Comparison of ENCODE assay signal across 19 cellular contexts in the genomic region with DNA sequence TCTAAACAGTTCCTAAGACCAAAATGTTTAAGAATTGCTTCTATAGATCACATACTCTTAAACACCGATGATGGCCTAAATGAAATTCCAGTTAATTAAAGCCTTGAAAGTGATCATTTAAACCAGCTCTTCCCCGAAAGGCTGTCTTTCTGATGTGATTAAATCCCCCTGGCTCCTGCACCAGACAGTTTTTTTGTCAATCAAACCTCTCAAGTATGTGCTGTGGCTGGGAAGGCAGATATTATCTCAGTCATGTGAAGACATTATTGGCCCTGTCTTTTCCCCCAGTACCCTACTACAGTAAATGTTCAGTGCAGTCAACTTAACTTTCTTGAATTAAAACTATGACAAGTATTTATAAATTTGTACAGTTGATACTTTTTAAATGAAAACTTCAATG.
DNase-seq lines count a peak whose midpoint lies in the region; TF ChIP-seq lines count a peak whose summit lies in the region.
"Had no signal": no experiment of that assay in that cellular context is flagged by ENCODE, and none has a peak within 500 bp of the region (broad histone marks: within the 10 kb centered on the region; RNA-seq: fewer than 3 reads in every experiment).

No MANE protein-coding gene starts in this region.

- H3K36me3 ChIP-seq in sigmoid colon (no peaks in the 10 kb centered on the region), uterus (no peaks in the 10 kb centered on the region), neural progenitor cell (no peaks in the 10 kb centered on the region), thyroid gland (no peaks in the 10 kb centered on the region)
- H3K36me3 ChIP-seq: MG63, SJSA1 had no signal

- H3K27me3 ChIP-seq in sigmoid colon = no peaks in the 10 kb centered on the region
- H3K27me3 ChIP-seq in uterus = no peaks in the 10 kb centered on the region
- H3K27me3 ChIP-seq in neural progenitor cell = no peaks in the 10 kb centered on the region
- no peaks in the 10 kb centered on the region for H3K27me3 ChIP-seq in thyroid gland
- H3K27me3 ChIP-seq: MG63, SJSA1 had no signal

- intact Hi-C loops in sigmoid colon (cut with DNase I) (no loop called here), uterus (cut with DNase I; ENCODE audit: low total_unique reads) (no loop called here), thyroid gland (cut with DNase I) (no loop called here)

- DNase-seq in SK-N-DZ (ENCODE audit: low spot score) (peak; percentile 81), islet precursor cell (peak; percentile 56), sigmoid colon (no peak), uterus (no peak), NCI-H1417 (lab: John Stamatoyannopoulos, UW) (no peak), neural progenitor cell (ENCODE audit: low spot score) (no peak), thyroid gland (no peak)
- DNase-seq in activated CD4-positive, alpha-beta T cell treated with anti-CD3 and anti-CD28 coated beads for 4 hours = no peak
- DNase-seq: ACHN, AML-193, GOT3, Kasumi-1, MG63, NCI-H1092, NCI-H2081, NCI-H510A treated with DMSO at 0.1 percent for 48 hours, PC-9 had no signal

- no peaks in the 10 kb centered on the region for H3K9me3 Mint-ChIP-seq in neural progenitor cell

- no peak overlapping the region for H2AFZ ChIP-seq in neural progenitor cell (replicated peaks)
- H2AFZ ChIP-seq: PC-9 had no signal

- WGBS in sigmoid colon, 2 donors = 80 to 86% methylated on average over 2 of the region's 2 CpGs
- 81 to 86% methylated on average over 2 of the region's 2 CpGs for WGBS in thyroid gland, 2 donors

- H3K4me1 ChIP-seq in sigmoid colon (peaks cover 0 to 61% (median 43%) of the 10 kb centered on the region in 4 donors), uterus (no peaks in the 10 kb centered on the region), neural progenitor cell (no peaks in the 10 kb centered on the region), thyroid gland (no peaks in the 10 kb centered on the region)

- no peaks in the 10 kb centered on the region for H3K79me2 ChIP-seq in neural progenitor cell (ENCODE audit: low read depth)

- no peak overlapping the region for H3K9ac ChIP-seq in neural progenitor cell

- H3K4me3 ChIP-seq in sigmoid colon (no peak overlapping the region), uterus (no peak overlapping the region), neural progenitor cell (no peak overlapping the region), thyroid gland (replicated peaks in 1 of 3) (no peak overlapping the region)
- H3K4me3 ChIP-seq: MG63, PC-9, SJSA1 had no signal

- H3K4me3 Mint-ChIP-seq in neural progenitor cell = no peak overlapping the region

- no peaks in the 10 kb centered on the region for H3F3A ChIP-seq in neural progenitor cell (ENCODE audit: low read depth)

- H3K27ac ChIP-seq in sigmoid colon (peak overlapping the region; percentile 81 to 98 (median 89)), uterus (peak overlapping the region; percentile 76 to 99), neural progenitor cell (no peak overlapping the region), thyroid gland (no peak overlapping the region)
- H3K27ac ChIP-seq: C4-2B, PC-9, SJSA1 had no signal

- no peaks in the 10 kb centered on the region for H4K20me1 ChIP-seq in neural progenitor cell (ENCODE audit: low read depth)

- H3K9me3 ChIP-seq in sigmoid colon = no peaks in the 10 kb centered on the region
- no peaks in the 10 kb centered on the region for H3K9me3 ChIP-seq in uterus
- no peaks in the 10 kb centered on the region for H3K9me3 ChIP-seq in neural progenitor cell (ENCODE audit: low read depth)
- no peaks in the 10 kb centered on the region for H3K9me3 ChIP-seq in thyroid gland
- H3K9me3 ChIP-seq: MG63, SJSA1 had no signal

- no peak overlapping the region for H3K4me2 ChIP-seq in neural progenitor cell
- H3K4me2 ChIP-seq: PC-9 had no signal

- TF ChIP-seq CTCF in sigmoid colon (IDR thresholded peaks at IDR 0.05) (no peak), uterus (IDR thresholded peaks at IDR 0.05) (no peak), neural progenitor cell (IDR thresholded peaks at IDR 0.05) (no peak), thyroid gland (IDR thresholded peaks at IDR 0.05) (no peak)

- H3K27ac Mint-ChIP-seq in neural progenitor cell = no peak overlapping the region

- no peaks in the 10 kb centered on the region for H3K36me3 Mint-ChIP-seq in neural progenitor cell

- no peak for TF ChIP-seq POLR2A in sigmoid colon (IDR thresholded peaks at IDR 0.05)
- TF ChIP-seq POLR2A in uterus (IDR thresholded peaks at IDR 0.05) = no peak
- no peak for TF ChIP-seq POLR2A in thyroid gland (IDR thresholded peaks at IDR 0.05)

- no peaks in the 10 kb centered on the region for H3K27me3 Mint-ChIP-seq in neural progenitor cell (ENCODE audit: insufficient read depth, low read depth)

- no peaks in the 10 kb centered on the region for H3K4me1 Mint-ChIP-seq in neural progenitor cell

- TF ChIP-seq EP300 in sigmoid colon (IDR thresholded peaks at IDR 0.05) = no peak

Comparison
In these comparisons a context has a peak if more than half of its experiments do, and no peak if none do; other contexts are left out.
1. DNase-seq: peak in SK-N-DZ (single experiment) and islet precursor cell (single experiment); none in sigmoid colon (single experiment), uterus (0 of 2), NCI-H1417 (0 of 3), activated CD4-positive, alpha-beta T cell treated with anti-CD3 and anti-CD28 coated beads for 4 hours (0 of 2), neural progenitor cell (single experiment) and thyroid gland (0 of 2).
2. H3K27ac ChIP-seq: peak in sigmoid colon (4 of 4) and uterus (2 of 2); none in neural progenitor cell (single experiment) and thyroid gland (0 of 3).